1 cellular context compared by ENCODE assay signal in genomic region chr4:173301518-173302201, GRCh38.
TF ChIP-seq lines count a peak whose summit lies in the region.

No MANE protein-coding gene starts in this region.

TF ChIP-seq in H1, 55 proteins besides CTCF, POLR2A, EP300 and RAD21:
- TF ChIP-seq CHD7 (IDR thresholded peaks at IDR 0.05; ENCODE audit: insufficient replicate concordance, low read length) (peak; percentile 71), CEBPB (IDR thresholded peaks at IDR 0.05; ENCODE audit: low read depth, low read length) (no peak), GABPA (IDR thresholded peaks at IDR 0.05; ENCODE audit: borderline replicate concordance, insufficient read depth, low read length) (no peak), EGR1 (IDR thresholded peaks at IDR 0.05; ENCODE audit: borderline replicate concordance, low read depth, low read length) (no peak), CBX8 (IDR thresholded peaks at IDR 0.05; ENCODE audit: borderline replicate concordance, low read depth, low read length) (no peak)
